Comparison of ENCODE assay signal across 11 cellular contexts in genomic region chr4:88104902-88105610, GRCh38. TPM values are rescaled to one million over a fixed set of nuclear protein-coding genes. Genes with fewer than 3 reads are reported as not detected.
DNase-seq lines count a peak whose midpoint lies in the region; ATAC-seq and TF ChIP-seq lines count a peak whose summit lies in the region.
"Had no signal": no experiment of that assay in that cellular context is flagged by ENCODE, and none has a peak within 500 bp of the region (broad histone marks: within the 10 kb centered on the region; RNA-seq: fewer than 3 reads in every experiment).

No MANE protein-coding gene starts in this region.

- no peak for ATAC-seq in left cardiac atrium

- TF ChIP-seq CTCF in mesothelial cell of epicardium (IDR thresholded peaks at IDR 0.05; ENCODE audit: unreplicated experiment), result no peak

- peak overlapping the region; percentile 89 for H3K27ac Mint-ChIP-seq in mesothelial cell of epicardium

- DNase-seq in EL, result peak; percentile 89
- DNase-seq in NCI-H226, result peak; percentile 73
- DNase-seq in dedifferentiated amniotic fluid mesenchymal stem cell (ENCODE audit: extremely low spot score), result peak; percentile 58
- DNase-seq in mesothelial cell of epicardium (ENCODE audit: low spot score in 2 of 2, unreplicated experiment in 2 of 2), result no peak
- DNase-seq in left cardiac atrium, result no peak
- DNase-seq in stimulated activated CD4-positive, alpha-beta T cell treated with anti-CD3 and anti-CD28 coated beads, Interleukin-2, amount 100 ng/mL, for 48 hours, result no peak
- DNase-seq in NCI-H82 treated with DMSO at 0.1 percent for 48 hours (lab: John Stamatoyannopoulos, UW; ENCODE audit: unreplicated experiment), result no peak
- no peak for DNase-seq in activated CD4-positive, alpha-beta T cell treated with anti-CD3 and anti-CD28 coated beads, Interleukin-2, amount 50 U/mL, for 4 hours
- DNase-seq: activated T-cell treated with anti-CD3 and anti-CD28 coated beads, Interleukin-2, amount 50 U/mL, for 1 hour; NCI-H510A treated with DMSO at 0.1 percent for 48 hours; T-helper 2 cell had no signal

- no peaks in the 10 kb centered on the region for H3K36me3 Mint-ChIP-seq in mesothelial cell of epicardium

- no peaks in the 10 kb centered on the region for H3K9me3 Mint-ChIP-seq in mesothelial cell of epicardium

- intact Hi-C loops in left cardiac atrium (cut with DNase I), result no loop called here

- H3K4me1 Mint-ChIP-seq in mesothelial cell of epicardium, result peaks cover 28% of the 10 kb centered on the region

- H3K4me3 Mint-ChIP-seq in mesothelial cell of epicardium, result no peak overlapping the region

- H3K27me3 Mint-ChIP-seq in mesothelial cell of epicardium (ENCODE audit: low read depth), result no peaks in the 10 kb centered on the region

RNA-seq across cellular contexts. Expression of gene ABCG2, which starts 53.4 kb away (rescaled TPM):
- total RNA-seq in mesothelial cell of epicardium (0.82 to 0.92 TPM (median 0.86 TPM) in 3 replicates), left cardiac atrium (1 to 10 TPM; 1.4 to 1.6 TPM)

Comparison
In these comparisons a context has a peak if more than half of its experiments do, and no peak if none do; other contexts are left out.
1. DNase-seq: peak in EL (single experiment), NCI-H226 (single experiment) and dedifferentiated amniotic fluid mesenchymal stem cell (single experiment); none in mesothelial cell of epicardium (0 of 2), left cardiac atrium (single experiment), stimulated activated CD4-positive, alpha-beta T cell treated with anti-CD3 and anti-CD28 coated beads, Interleukin-2, amount 100 ng/mL, for 48 hours (0 of 2), NCI-H82 treated with DMSO at 0.1 percent for 48 hours (single experiment) and activated CD4-positive, alpha-beta T cell treated with anti-CD3 and anti-CD28 coated beads, Interleukin-2, amount 50 U/mL, for 4 hours (0 of 2).